ENCODE assay signal across 19 cellular contexts in the genomic region with DNA sequence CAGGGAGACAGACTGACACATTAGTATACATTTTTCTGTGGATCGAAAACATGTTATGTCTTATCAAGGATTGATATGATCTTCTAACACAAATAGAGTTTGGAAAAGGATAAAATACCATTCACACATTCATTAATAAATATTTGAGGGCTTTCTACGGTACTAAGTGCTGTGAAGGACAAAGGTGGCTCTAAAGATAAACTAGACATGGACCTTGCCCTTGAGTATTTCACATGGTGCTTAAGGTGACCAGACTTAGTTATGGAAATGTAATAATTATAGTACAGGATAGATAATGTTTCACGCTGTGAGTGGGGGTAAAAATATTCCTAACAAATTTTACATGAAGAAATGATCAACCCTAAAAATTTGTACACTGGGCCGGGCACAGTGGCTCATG. TPM values are rescaled to one million over a fixed set of nuclear protein-coding genes. Genes with fewer than 3 reads are reported as not detected.
DNase-seq lines count a peak whose midpoint lies in the region; ATAC-seq, FAIRE-seq and TF ChIP-seq lines count a peak whose summit lies in the region.
"Had no signal": no experiment of that assay in that cellular context is flagged by ENCODE, and none has a peak within 500 bp of the region (broad histone marks: within the 10 kb centered on the region; RNA-seq: fewer than 3 reads in every experiment).

No MANE protein-coding gene starts in this region.

- BruUV-seq in Caco-2 (replicated peaks; lab: Mats Ljungman, UMichigan) = no TSS peak

- no peak overlapping the region for H3K27ac Mint-ChIP-seq in Caco-2 (ENCODE audit: unreplicated experiment)
- H3K27ac Mint-ChIP-seq in stimulated activated naive B cell treated with anti-CD40 and anti-IgM and Interleukin-4, amounts not matched to agents 10 μg/mL and 1 μg/mL and 100 μg/mL, for 72 hours = no peak overlapping the region
- H3K27ac Mint-ChIP-seq: CD4-positive, CD25-positive, alpha-beta regulatory T cell; GM23338 had no signal

- DNase-seq in Caco-2 (no peak), RWPE2 (ENCODE audit: low spot score) (no peak), keratinocyte (ENCODE audit: low read depth, low spot score) (no peak), small intestine (peak; percentile 77), NCI-H2029 treated with DMSO at 0.1 percent for 48 hours (lab: John Stamatoyannopoulos, UW) (no peak), NCI-H1417 treated with DMSO at 0.1 percent for 48 hours (lab: John Stamatoyannopoulos, UW) (no peak)
- DNase-seq in stimulated activated naive B cell treated with anti-CD40 and anti-IgM and Interleukin-4, amounts not matched to agents 10 μg/mL and 1 μg/mL and 100 μg/mL, for 72 hours = no peak
- DNase-seq: CD4-positive, CD25-positive, alpha-beta regulatory T cell; DMS153; DMS79 treated with DMSO at 0.1 percent for 48 hours; EL; H7 had no signal

- peaks cover 19% of the 10 kb centered on the region for H3K36me3 Mint-ChIP-seq in Caco-2 (ENCODE audit: insufficient read depth, unreplicated experiment)
- H3K36me3 Mint-ChIP-seq in stimulated activated naive B cell treated with anti-CD40 and anti-IgM and Interleukin-4, amounts not matched to agents 10 μg/mL and 1 μg/mL and 100 μg/mL, for 72 hours = peaks cover under 1 to 6% of the 10 kb centered on the region in 2 donors
- H3K36me3 Mint-ChIP-seq: CD4-positive, CD25-positive, alpha-beta regulatory T cell had no signal

- FAIRE-seq in keratinocyte (lab: Jason Lieb, UNC) = no peak
- no peak for FAIRE-seq in small intestine (lab: Jason Lieb, UNC)
- FAIRE-seq: D721Med, G401.6, GM12891, HTR-8/SVneo had no signal

- TF ChIP-seq CTCF in Caco-2 (IDR thresholded peaks at IDR 0.05; ENCODE audit: insufficient read depth in 1 of 2, low read depth in 1 of 2, low read length in 1 of 2, severe bottlenecking in 1 of 2, unreplicated experiment in 1 of 2) (no peak), RWPE2 (IDR thresholded peaks at IDR 0.05; ENCODE audit: poor library complexity, severe bottlenecking) (no peak), keratinocyte (optimal IDR thresholded peaks at IDR 0.05 in 1 of 3, IDR thresholded peaks at IDR 0.05 in 1 of 3, conservative IDR thresholded peaks at IDR 0.05 in 1 of 3; ENCODE audit: extremely low read depth in 1 of 3, insufficient read depth in 2 of 3, low read length in 3 of 3) (no peak)

- no peak overlapping the region for H3K9ac ChIP-seq in keratinocyte (ENCODE audit: control insufficient read depth, extremely low read depth, insufficient read depth, low read length)
- H3K9ac ChIP-seq: BLaER1 treated with 17β-estradiol and CSF1 and Interleukin-3, amounts not matched to agents 10 nM and 100 nM had no signal

- H3K4me2 ChIP-seq in keratinocyte (ENCODE audit: control insufficient read depth, extremely low read depth, insufficient read depth, low read depth, low read length) = no peak overlapping the region
- H3K4me2 ChIP-seq: BLaER1 treated with 17β-estradiol and CSF1 and Interleukin-3, amounts not matched to agents 10 nM and 100 nM; GM23338 had no signal

- peaks cover 11% of the 10 kb centered on the region for H3K79me2 ChIP-seq in keratinocyte (ENCODE audit: control insufficient read depth, insufficient read depth, low read length)

- dilution Hi-C loops in keratinocyte (cut with MboI; ENCODE audit: extremely low pct_ligation_motif_present, low sequenced_read_pairs) = no loop called here

- H3K27me3 Mint-ChIP-seq in Caco-2 (ENCODE audit: insufficient read depth, unreplicated experiment) = no peaks in the 10 kb centered on the region
- H3K27me3 Mint-ChIP-seq in stimulated activated naive B cell treated with anti-CD40 and anti-IgM and Interleukin-4, amounts not matched to agents 10 μg/mL and 1 μg/mL and 100 μg/mL, for 72 hours = no peaks in the 10 kb centered on the region

- H3K9me3 Mint-ChIP-seq in Caco-2 (ENCODE audit: unreplicated experiment) = no peaks in the 10 kb centered on the region
- H3K9me3 Mint-ChIP-seq in stimulated activated naive B cell treated with anti-CD40 and anti-IgM and Interleukin-4, amounts not matched to agents 10 μg/mL and 1 μg/mL and 100 μg/mL, for 72 hours = no peaks in the 10 kb centered on the region
- H3K9me3 Mint-ChIP-seq: CD4-positive, CD25-positive, alpha-beta regulatory T cell; GM23338 had no signal

- no peaks in the 10 kb centered on the region for H3K27me3 ChIP-seq in Caco-2 (replicated peaks; ENCODE audit: control insufficient read depth, insufficient read depth, low read length)
- no peaks in the 10 kb centered on the region for H3K27me3 ChIP-seq in RWPE2 (ENCODE audit: insufficient read depth, poor library complexity, severe bottlenecking)
- H3K27me3 ChIP-seq in keratinocyte (ENCODE audit: control insufficient read depth, extremely low read depth, insufficient read depth, low read length) = no peaks in the 10 kb centered on the region
- no peaks in the 10 kb centered on the region for H3K27me3 ChIP-seq in small intestine (ENCODE audit: control insufficient read depth in 2 of 2, insufficient read depth in 2 of 2, low read length in 2 of 2)
- H3K27me3 ChIP-seq: BLaER1 treated with 17β-estradiol and CSF1 and Interleukin-3, amounts not matched to agents 10 nM and 100 nM had no signal

- H3K9me3 ChIP-seq in Caco-2 (no peaks in the 10 kb centered on the region), RWPE2 (ENCODE audit: severe bottlenecking) (no peaks in the 10 kb centered on the region), keratinocyte (ENCODE audit: control insufficient read depth, low read depth, low read length) (no peaks in the 10 kb centered on the region), small intestine (ENCODE audit: control insufficient read depth, low read depth) (no peaks in the 10 kb centered on the region)
- H3K9me3 ChIP-seq: BLaER1 treated with 17β-estradiol and CSF1 and Interleukin-3, amounts not matched to agents 10 nM and 100 nM had no signal

- H3K27ac ChIP-seq in RWPE2 (ENCODE audit: poor library complexity, severe bottlenecking) (peak overlapping the region; percentile 95), keratinocyte (ENCODE audit: control insufficient read depth, insufficient read depth, low read length) (no peak overlapping the region), small intestine (ENCODE audit: low read depth in 1 of 2, low read length in 1 of 2) (no peak overlapping the region)
- H3K27ac ChIP-seq: BLaER1 treated with 17β-estradiol and CSF1 and Interleukin-3, amounts not matched to agents 10 nM and 100 nM had no signal

- H3K9me1 ChIP-seq in keratinocyte (ENCODE audit: control insufficient read depth, extremely low read depth, insufficient read depth, low read length) = no peaks in the 10 kb centered on the region

- POLR2A ChIA-PET in Caco-2 (lab: Charles Lee) = no interaction called here

- ATAC-seq in RWPE2 (ENCODE audit: low read depth) = no peak
- ATAC-seq in HG03175 (IDR thresholded peaks at IDR 0.05; ENCODE audit: unreplicated experiment) = no peak
- ATAC-seq in stimulated activated naive B cell treated with anti-CD40 and anti-IgM and Interleukin-4, amounts not matched to agents 10 μg/mL and 1 μg/mL and 100 μg/mL, for 72 hours (replicated peaks) = no peak
- ATAC-seq: GM23338 had no signal

- no peaks in the 10 kb centered on the region for H4K20me1 ChIP-seq in keratinocyte (ENCODE audit: control insufficient read depth, extremely low read depth, insufficient read depth, low read length)

- peaks cover 29% of the 10 kb centered on the region for H3K4me1 ChIP-seq in Caco-2
- H3K4me1 ChIP-seq in RWPE2 (ENCODE audit: insufficient read depth, poor library complexity, severe bottlenecking) = peaks cover 15% of the 10 kb centered on the region
- H3K4me1 ChIP-seq in keratinocyte (ENCODE audit: control insufficient read depth, extremely low read depth, insufficient read depth, low read length) = peaks cover 14% of the 10 kb centered on the region
- peaks cover 5 to 7% of the 10 kb centered on the region in 2 donors for H3K4me1 ChIP-seq in small intestine (ENCODE audit: control insufficient read depth in 2 of 2, insufficient read depth in 1 of 2, low read depth in 1 of 2, low read length in 1 of 2)

- peaks cover 6% of the 10 kb centered on the region for H3K4me1 Mint-ChIP-seq in Caco-2 (ENCODE audit: low read depth, unreplicated experiment)
- peaks cover 2 to 12% of the 10 kb centered on the region in 2 donors for H3K4me1 Mint-ChIP-seq in stimulated activated naive B cell treated with anti-CD40 and anti-IgM and Interleukin-4, amounts not matched to agents 10 μg/mL and 1 μg/mL and 100 μg/mL, for 72 hours

- CTCF ChIA-PET in Caco-2 (lab: Charles Lee) = interaction anchor here (0.6 kb wide), 1 partner anchor 115 kb away, joined by 3 read pairs; no protein-coding TSS in a partner anchor

- H3K4me3 Mint-ChIP-seq in Caco-2 (ENCODE audit: unreplicated experiment) = peak overlapping the region; percentile 16
- no peak overlapping the region for H3K4me3 Mint-ChIP-seq in stimulated activated naive B cell treated with anti-CD40 and anti-IgM and Interleukin-4, amounts not matched to agents 10 μg/mL and 1 μg/mL and 100 μg/mL, for 72 hours
- H3K4me3 Mint-ChIP-seq: GM23338 had no signal

- no peak overlapping the region for H3K4me3 ChIP-seq in Caco-2 (ENCODE audit: low read depth, low read length)
- no peak overlapping the region for H3K4me3 ChIP-seq in RWPE2 (ENCODE audit: severe bottlenecking)
- H3K4me3 ChIP-seq in keratinocyte (ENCODE audit: control insufficient read depth in 2 of 3, extremely low read depth in 1 of 3, insufficient read depth in 2 of 3, low read depth in 1 of 3, low read length in 3 of 3) = no peak overlapping the region
- H3K4me3 ChIP-seq in small intestine (ENCODE audit: low read depth in 1 of 2, low read length in 2 of 2) = no peak overlapping the region
- H3K4me3 ChIP-seq: BLaER1 treated with 17β-estradiol and CSF1 and Interleukin-3, amounts not matched to agents 10 nM and 100 nM; GM23338 had no signal

- intact Hi-C loops in Caco-2 (cut with micrococcal nuclease; ENCODE audit: unreplicated experiment) = loop anchor here (1.0 kb wide), 1 partner anchor 19 kb away; no protein-coding TSS in a partner anchor

- H3K36me3 ChIP-seq in Caco-2 (ENCODE audit: control insufficient read depth, insufficient read depth, low read length) (no peaks in the 10 kb centered on the region), RWPE2 (ENCODE audit: low read depth) (no peaks in the 10 kb centered on the region), keratinocyte (ENCODE audit: control insufficient read depth in 2 of 2, extremely low read depth in 1 of 2, insufficient read depth in 2 of 2, low read length in 2 of 2) (no peaks in the 10 kb centered on the region), small intestine (ENCODE audit: control insufficient read depth in 2 of 2, insufficient read depth in 2 of 2, low read length in 2 of 2) (no peaks in the 10 kb centered on the region)
- H3K36me3 ChIP-seq: BLaER1 treated with 17β-estradiol and CSF1 and Interleukin-3, amounts not matched to agents 10 nM and 100 nM had no signal

- peak overlapping the region; percentile 2 for H2AFZ ChIP-seq in keratinocyte (ENCODE audit: control insufficient read depth, low read length)
- H2AFZ ChIP-seq: GM23338 had no signal

- 36 to 72% (median 52%) methylated on average over 4 of the region's 4 CpGs for WGBS in small intestine, 3 donors

RNA-seq across cellular contexts. Expression of gene RAP2B, which starts 3.8 kb away (rescaled TPM):
- total RNA-seq in Caco-2 (2022) = 11.5 and 13.2 TPM in 2 replicates
- polyA plus RNA-seq in keratinocyte = 17.0 to 20.1 TPM (median 19.7 TPM) in 3 replicates
- 11.3 TPM for polyA plus RNA-seq in keratinocyte (2011; ENCODE audit: low read depth)
- polyA plus RNA-seq in keratinocyte (2011; cell fraction: cytosol; rRNA removed) = 15.2 and 16.7 TPM in 2 replicates
- 28.1 and 28.9 TPM in 2 replicates for polyA plus RNA-seq in keratinocyte (2011; cell fraction: nucleus; rRNA removed)
- 22.5 and 24.8 TPM in 2 replicates for polyA plus RNA-seq in keratinocyte (2012; ENCODE audit: low replicate concordance)
- 20.7 to 42.1 TPM (median 37.9 TPM) in 3 replicates for polyA minus RNA-seq in keratinocyte
- polyA minus RNA-seq in keratinocyte (2011; cell fraction: cytosol; rRNA and poly(A)+ RNA removed) = 94.8 TPM
- polyA minus RNA-seq in keratinocyte (2011; cell fraction: nucleus; rRNA and poly(A)+ RNA removed) = 52.3 and 72.3 TPM in 2 replicates
- 1 to 10 TPM; 2.0 to 3.3 (median 2.2) TPM for polyA plus RNA-seq in small intestine
